In genomic region chr16:14629612-14629918, GRCh38 we compare ENCODE assay signal across 8 cellular contexts. TPM values are rescaled to one million over a fixed set of nuclear protein-coding genes. Genes with fewer than 3 reads are reported as not detected.
DNase-seq lines count a peak whose midpoint lies in the region; ATAC-seq and TF ChIP-seq lines count a peak whose summit lies in the region.

No MANE protein-coding gene starts in this region.

- peaks cover 17% of the 10 kb centered on the region for H3K23me2 ChIP-seq in H9 (ENCODE audit: insufficient read length, low read depth, low read length, poor library complexity, severe bottlenecking)

- H4K91ac ChIP-seq in H9 (ENCODE audit: insufficient read length, low read depth, low read length): no peak overlapping the region

- peak overlapping the region; percentile 12; the same call in 1 of the 2 replicates for H3K4ac ChIP-seq in H9 (ENCODE audit: low read depth, low read length)

- H2AFZ ChIP-seq in H9 (ENCODE audit: low read length): no peak overlapping the region

- intact Hi-C loops in Caco-2 (cut with micrococcal nuclease; ENCODE audit: unreplicated experiment): no loop called here

- BruUV-seq in Caco-2 (replicated peaks; lab: Mats Ljungman, UMichigan): no TSS peak

- POLR2A ChIA-PET in Caco-2 (lab: Charles Lee): no interaction called here

- H3K4me1 ChIP-seq in Caco-2: peaks cover 11% of the 10 kb centered on the region
- H3K4me1 ChIP-seq in H9 (ENCODE audit: insufficient read depth, low read length): no peaks in the 10 kb centered on the region; the same call in 1 of the 2 replicates

- no peak overlapping the region for H2AK5ac ChIP-seq in H9 (ENCODE audit: insufficient read length, low read length)

- no peak overlapping the region for H3K27ac ChIP-seq in H9 (ENCODE audit: insufficient read length, low read depth, low read length)

- H3K9me3 Mint-ChIP-seq in Caco-2 (ENCODE audit: unreplicated experiment): no peaks in the 10 kb centered on the region
- no peaks in the 10 kb centered on the region for H3K9me3 Mint-ChIP-seq in H9

- no peak overlapping the region for H2BK12ac ChIP-seq in H9 (ENCODE audit: insufficient read length, low read depth, low read length)

- H3K27me3 ChIP-seq in Caco-2 (replicated peaks; ENCODE audit: control insufficient read depth, insufficient read depth, low read length) (no peaks in the 10 kb centered on the region; the same call in 1 of the 2 replicates), H9 (ENCODE audit: insufficient read depth, low read length) (no peaks in the 10 kb centered on the region)

- H3K79me2 ChIP-seq in H9 (ENCODE audit: insufficient read depth, low read length): peaks cover 7% of the 10 kb centered on the region; the same call in 1 of the 2 replicates

- no peak overlapping the region for H2BK20ac ChIP-seq in H9 (ENCODE audit: low read depth, low read length, poor library complexity, severe bottlenecking)

- no CpG with 5 or more reads among the region's 17 CpGs for WGBS in H9 (ENCODE audit: extremely low coverage, insufficient read length, low lambda C conversion rate)

- no peak overlapping the region for H3K56ac ChIP-seq in H9 (ENCODE audit: insufficient read length, low read depth, low read length)

- H3K27me3 Mint-ChIP-seq in Caco-2 (ENCODE audit: insufficient read depth, unreplicated experiment) (no peaks in the 10 kb centered on the region), H9 (ENCODE audit: low read depth) (no peaks in the 10 kb centered on the region), T-helper 17 cell (no peaks in the 10 kb centered on the region)

- H3T11ph ChIP-seq in H9 (ENCODE audit: low read length): no peak overlapping the region

- peaks cover under 1% of the 10 kb centered on the region for H3K79me1 ChIP-seq in H9 (ENCODE audit: insufficient read depth, low read depth, low read length, poor library complexity, severe bottlenecking)

- H3K27ac Mint-ChIP-seq in Caco-2 (ENCODE audit: unreplicated experiment) (peak overlapping the region; percentile 94), H9 (peak overlapping the region; percentile 97 to 99 (median 99)), T-helper 17 cell (peak overlapping the region; percentile 85)

- no peaks in the 10 kb centered on the region for H4K20me1 ChIP-seq in H9 (ENCODE audit: control insufficient read depth, insufficient read depth, insufficient read length)

- no peak overlapping the region for H2BK15ac ChIP-seq in H9 (ENCODE audit: low read depth, low read length)

- no peak overlapping the region for H4K8ac ChIP-seq in H9 (replicated peaks; ENCODE audit: insufficient read length, low read depth, low read length)

- H3K14ac ChIP-seq in H9 (ENCODE audit: insufficient read depth, low read length): peak overlapping the region; percentile 98

- ATAC-seq in T-helper 17 cell (no peak), GM18519 (IDR thresholded peaks at IDR 0.05; ENCODE audit: low FRiP score, unreplicated experiment) (no peak), GM21786 (IDR thresholded peaks at IDR 0.05; ENCODE audit: unreplicated experiment) (no peak)

- H3K9ac ChIP-seq in H9 (ENCODE audit: extremely low read depth, insufficient read length, low read length): peak overlapping the region; percentile 91

- peak overlapping the region; percentile 95 for H3K18ac ChIP-seq in H9 (ENCODE audit: insufficient read length, low read depth, low read length)

- peak overlapping the region; percentile 76 for H3K4me3 ChIP-seq in Caco-2 (ENCODE audit: low read depth, low read length)
- H3K4me3 ChIP-seq in fibroblast of mammary gland (ENCODE audit: control insufficient read depth, low read depth, low read length): peak overlapping the region; percentile 87
- H3K4me3 ChIP-seq in retinal pigment epithelial cell (ENCODE audit: low read length): peak overlapping the region; percentile 89

- DNase-seq in Caco-2 (no peak), H9 (no peak), T-helper 17 cell (peak in 1 of 3 donors; percentile 15), fibroblast of mammary gland (ENCODE audit: low read depth) (no peak), retinal pigment epithelial cell (ENCODE audit: low read depth) (no peak), NCI-H1436 (lab: John Stamatoyannopoulos, UW) (no peak)

- H2BK120ac ChIP-seq in H9 (ENCODE audit: low read depth, low read length, poor library complexity, severe bottlenecking): no peak overlapping the region

- H3K4me3 Mint-ChIP-seq in Caco-2 (ENCODE audit: unreplicated experiment) (peak overlapping the region; percentile 97), H9 (peak overlapping the region; percentile 93 to 95), T-helper 17 cell (peak overlapping the region; percentile 82)

- H3K36me3 ChIP-seq in Caco-2 (ENCODE audit: control insufficient read depth, insufficient read depth, low read length): no peaks in the 10 kb centered on the region; the same call in 1 of the 2 replicates

- CTCF ChIA-PET in Caco-2 (lab: Charles Lee): no interaction called here

- H3K36me3 Mint-ChIP-seq in Caco-2 (ENCODE audit: insufficient read depth, unreplicated experiment) (peaks cover 39% of the 10 kb centered on the region), H9 (ENCODE audit: insufficient read depth in 1 of 3, low read depth in 3 of 3) (peaks cover 13 to 41% (median 41%) of the 10 kb centered on the region in 3 experiments; a peak in 6 of 7 replicates), T-helper 17 cell (ENCODE audit: low read depth) (peaks cover 3% of the 10 kb centered on the region)

- no peak overlapping the region for H4K5ac ChIP-seq in H9 (ENCODE audit: insufficient read length, low read depth, low read length)

- H3K23ac ChIP-seq in H9 (ENCODE audit: insufficient read length, low read depth, low read length): no peak overlapping the region

- H3K9me3 ChIP-seq in Caco-2 (no peaks in the 10 kb centered on the region), H9 (ENCODE audit: control insufficient read depth, low read depth, low read length) (no peaks in the 10 kb centered on the region), T-helper 17 cell (ENCODE audit: control insufficient read depth, low read length, poor library complexity, severe bottlenecking) (no peaks in the 10 kb centered on the region)

- H3K4me2 ChIP-seq in H9 (ENCODE audit: insufficient read depth, insufficient read length, low read length): peak overlapping the region; percentile 91

- peaks cover 7% of the 10 kb centered on the region for H3K4me1 Mint-ChIP-seq in Caco-2 (ENCODE audit: low read depth, unreplicated experiment)
- H3K4me1 Mint-ChIP-seq in H9: peaks cover 16 to 26% of the 10 kb centered on the region in 2 experiments
- peaks cover 36% of the 10 kb centered on the region for H3K4me1 Mint-ChIP-seq in T-helper 17 cell

- no peak overlapping the region for H2BK5ac ChIP-seq in H9 (ENCODE audit: insufficient read length, low read length)

- TF ChIP-seq CTCF in Caco-2 (IDR thresholded peaks at IDR 0.05; ENCODE audit: insufficient read depth in 1 of 2, low read depth in 1 of 2, low read length in 1 of 2, severe bottlenecking in 1 of 2, unreplicated experiment in 1 of 2): no peak
- TF ChIP-seq CTCF in H9 (conservative IDR thresholded peaks at IDR 0.05): no peak
- TF ChIP-seq CTCF in fibroblast of mammary gland (conservative IDR thresholded peaks at IDR 0.05; ENCODE audit: control insufficient read depth, insufficient read depth, low read depth, low read length): no peak
- TF ChIP-seq CTCF in retinal pigment epithelial cell (conservative IDR thresholded peaks at IDR 0.05; ENCODE audit: low read depth, low read length): no peak

RNA-seq across cellular contexts. Expression of gene PARN, which starts 0.5 kb away (rescaled TPM):
- total RNA-seq in Caco-2 (2022) (27.1 and 30.7 TPM in 2 replicates), H9 (2021) (56.2 and 57.1 TPM in 2 replicates), T-helper 17 cell (10 to 100 TPM; 29.0 to 31.6 TPM)

RNA-seq across cellular contexts. Expression of gene BFAR, which starts 3.2 kb away (rescaled TPM):
- total RNA-seq in Caco-2 (2022): 41.3 and 42.7 TPM in 2 replicates
- 90.9 and 91.7 TPM in 2 replicates for total RNA-seq in H9 (2021)
- total RNA-seq in T-helper 17 cell: 10 to 100 TPM; 41.6 to 42.5 TPM
